In genomic region chr19:16371540-16371986, GRCh38 we compare ENCODE assay signal across 9 cellular contexts. TPM values are rescaled to one million over a fixed set of nuclear protein-coding genes. Genes with fewer than 3 reads are reported as not detected.
DNase-seq lines count a peak whose midpoint lies in the region; ATAC-seq lines count a peak whose summit lies in the region.
"Had no signal": no experiment of that assay in that cellular context is flagged by ENCODE, and none has a peak within 500 bp of the region (broad histone marks: within the 10 kb centered on the region; RNA-seq: fewer than 3 reads in every experiment).

No MANE protein-coding gene starts in this region.

- peak; percentile 54 for ATAC-seq in GM21576 (IDR thresholded peaks at IDR 0.05; ENCODE audit: unreplicated experiment)

- no peaks in the 10 kb centered on the region for H3K9me3 ChIP-seq in muscle layer of duodenum (ENCODE audit: control insufficient read depth in 1 of 2, low read length in 2 of 2)
- H3K9me3 ChIP-seq in HAP-1, result no peaks in the 10 kb centered on the region

- H3K4me1 ChIP-seq in muscle layer of duodenum (ENCODE audit: control insufficient read depth in 1 of 2, insufficient read depth in 2 of 2, low read length in 2 of 2) (peaks cover 12 to 20% of the 10 kb centered on the region in 2 donors), urinary bladder (ENCODE audit: insufficient read depth) (peaks cover 6% of the 10 kb centered on the region), HAP-1 (no peaks in the 10 kb centered on the region)

- H3K4me3 ChIP-seq in muscle layer of duodenum (ENCODE audit: low read depth in 1 of 2, low read length in 2 of 2), result no peak overlapping the region
- no peak overlapping the region for H3K4me3 ChIP-seq in urinary bladder (ENCODE audit: low read depth, low read length)
- H3K4me3 ChIP-seq in HAP-1, result no peak overlapping the region
- H3K4me3 ChIP-seq: cardiac muscle cell had no signal

- 63% methylated on average over 18 of the region's 18 CpGs for WGBS in urinary bladder

- in situ Hi-C loops in HAP-1 (cut with MboI; ENCODE audit: low sequenced_read_pairs), result no loop called here

- H3K27ac ChIP-seq in muscle layer of duodenum (ENCODE audit: low read length) (peak overlapping the region; percentile 34), urinary bladder (ENCODE audit: low read depth) (peak overlapping the region; percentile 66)
- H3K27ac ChIP-seq: cardiac muscle cell had no signal

- DNase-seq in CMK (ENCODE audit: low read depth), result peak; percentile 36
- DNase-seq in NOMO-1 (lab: John Stamatoyannopoulos, UW; ENCODE audit: unreplicated experiment in 2 of 2), result peak; percentile 88 to 90
- peak; percentile 78 to 85 for DNase-seq in activated T-helper 1 cell treated with anti-CD3 and anti-CD28 coated beads, Interleukin-2, amount 50 U/mL, for 16 hours (ENCODE audit: low read depth in 1 of 2, low spot score in 1 of 2)
- DNase-seq in HAP-1 (ENCODE audit: low spot score in 2 of 2), result no peak
- no peak for DNase-seq in SW 1271 (lab: John Stamatoyannopoulos, UW)

- H3K36me3 ChIP-seq in muscle layer of duodenum (ENCODE audit: control insufficient read depth in 1 of 2, insufficient read depth in 2 of 2, low read length in 2 of 2) (peaks cover 17 to 26% of the 10 kb centered on the region in 2 donors), urinary bladder (ENCODE audit: insufficient read depth) (no peaks in the 10 kb centered on the region), HAP-1 (replicated peaks) (peaks cover 23% of the 10 kb centered on the region)
- H3K36me3 ChIP-seq: cardiac muscle cell had no signal

- H3K27me3 ChIP-seq in muscle layer of duodenum (ENCODE audit: low read depth, low read length) (no peaks in the 10 kb centered on the region), HAP-1 (ENCODE audit: low read depth) (no peaks in the 10 kb centered on the region)
- H3K27me3 ChIP-seq: cardiac muscle cell had no signal

RNA-seq across cellular contexts. Expression of gene KLF2, which starts 46.9 kb away (rescaled TPM):
- 14.2 TPM for total RNA-seq in urinary bladder
- 155 TPM for polyA plus RNA-seq in urinary bladder

Comparison
In these comparisons a context has a peak if more than half of its experiments do, and no peak if none do; other contexts are left out.
1. DNase-seq: peak in CMK (single experiment), NOMO-1 (2 of 2) and activated T-helper 1 cell treated with anti-CD3 and anti-CD28 coated beads, Interleukin-2, amount 50 U/mL, for 16 hours (2 of 2); none in HAP-1 (0 of 2) and SW 1271 (0 of 2).